Comparison of ENCODE assay signal across 14 cellular contexts in the genomic region with DNA sequence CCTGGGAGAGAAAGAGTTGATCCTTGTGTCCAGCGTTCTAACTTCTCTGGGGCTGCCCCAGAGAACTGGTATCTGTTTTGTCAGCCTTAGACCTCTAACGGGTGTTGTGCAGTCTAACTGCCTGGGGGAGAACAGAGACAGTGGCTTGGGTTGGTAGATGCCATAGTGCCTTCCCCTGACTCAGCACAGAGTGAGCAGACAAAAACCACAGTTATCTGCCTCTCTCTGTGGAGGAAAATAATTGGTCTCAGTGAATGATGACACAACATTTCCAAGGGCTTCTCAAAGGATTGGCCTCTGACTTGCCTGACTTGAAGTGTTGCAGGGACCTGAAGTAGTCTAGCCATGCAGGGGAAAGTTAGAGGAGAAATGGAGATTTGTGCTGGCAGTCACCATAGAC.
A peak's percentile ranks its signal among the peaks of the same experiment; 100 is the strongest.
DNase-seq lines count a peak whose midpoint lies in the region; ATAC-seq and TF ChIP-seq lines count a peak whose summit lies in the region.
"Had no signal": no experiment of that assay in that cellular context is flagged by ENCODE, and none has a peak within 500 bp of the region (broad histone marks: within the 10 kb centered on the region; RNA-seq: fewer than 3 reads in every experiment).

No MANE protein-coding gene starts in this region.

- H3K36me3 Mint-ChIP-seq in stimulated activated effector memory CD8-positive, alpha-beta T cell treated with anti-CD3 and anti-CD28 coated beads, Interleukin-12 subunit alpha, Interleukin-12 subunit beta, amount 100 ng/mL, for 72 hours: no peaks in the 10 kb centered on the region
- no peaks in the 10 kb centered on the region for H3K36me3 Mint-ChIP-seq in activated T-helper 17 cell treated with anti-CD3 and anti-CD28 coated beads, Interleukin-2, amount 50 U/mL, for 72 hours (ENCODE audit: low read depth)
- H3K36me3 Mint-ChIP-seq: activated naive CD4-positive, alpha-beta T cell treated with anti-CD3 and anti-CD28 coated beads, Interleukin-2, amount 10 ng/mL, durations not matched to agents 7 days and 5 days had no signal

- no peak overlapping the region for H3K27ac Mint-ChIP-seq in stimulated activated effector memory CD8-positive, alpha-beta T cell treated with anti-CD3 and anti-CD28 coated beads, Interleukin-12 subunit alpha, Interleukin-12 subunit beta, amount 100 ng/mL, for 72 hours
- no peak overlapping the region for H3K27ac Mint-ChIP-seq in activated T-helper 17 cell treated with anti-CD3 and anti-CD28 coated beads, Interleukin-2, amount 50 U/mL, for 72 hours
- H3K27ac Mint-ChIP-seq: activated naive CD4-positive, alpha-beta T cell treated with anti-CD3 and anti-CD28 coated beads, Interleukin-2, amount 10 ng/mL, durations not matched to agents 7 days and 5 days had no signal

- no peak for TF ChIP-seq CTCF in fibroblast of mammary gland (conservative IDR thresholded peaks at IDR 0.05; ENCODE audit: control insufficient read depth, insufficient read depth, low read depth, low read length)

- no peak overlapping the region for H3K4me3 ChIP-seq in fibroblast of mammary gland (ENCODE audit: control insufficient read depth, low read depth, low read length)

- no peak overlapping the region for H3K4me3 Mint-ChIP-seq in stimulated activated effector memory CD8-positive, alpha-beta T cell treated with anti-CD3 and anti-CD28 coated beads, Interleukin-12 subunit alpha, Interleukin-12 subunit beta, amount 100 ng/mL, for 72 hours
- H3K4me3 Mint-ChIP-seq in activated T-helper 17 cell treated with anti-CD3 and anti-CD28 coated beads, Interleukin-2, amount 50 U/mL, for 72 hours: no peak overlapping the region
- H3K4me3 Mint-ChIP-seq: activated naive CD4-positive, alpha-beta T cell treated with anti-CD3 and anti-CD28 coated beads, Interleukin-2, amount 10 ng/mL, durations not matched to agents 7 days and 5 days had no signal

- no peaks in the 10 kb centered on the region for H3K4me1 Mint-ChIP-seq in stimulated activated effector memory CD8-positive, alpha-beta T cell treated with anti-CD3 and anti-CD28 coated beads, Interleukin-12 subunit alpha, Interleukin-12 subunit beta, amount 100 ng/mL, for 72 hours
- H3K4me1 Mint-ChIP-seq in activated T-helper 17 cell treated with anti-CD3 and anti-CD28 coated beads, Interleukin-2, amount 50 U/mL, for 72 hours: no peaks in the 10 kb centered on the region
- H3K4me1 Mint-ChIP-seq: activated naive CD4-positive, alpha-beta T cell treated with anti-CD3 and anti-CD28 coated beads, Interleukin-2, amount 10 ng/mL, durations not matched to agents 7 days and 5 days had no signal

- DNase-seq in H4 (ENCODE audit: low spot score) (peak; percentile 31), RPMI8226 (peak; percentile 64), fibroblast of mammary gland (ENCODE audit: low read depth) (peak; percentile 77), SK-N-DZ (ENCODE audit: low spot score) (no peak), SIG-M5 (lab: John Stamatoyannopoulos, UW) (no peak)
- DNase-seq in stimulated activated effector memory CD8-positive, alpha-beta T cell treated with anti-CD3 and anti-CD28 coated beads, Interleukin-12 subunit alpha, Interleukin-12 subunit beta, amount 100 ng/mL, for 72 hours (ENCODE audit: low spot score in 2 of 2): no peak
- DNase-seq: activated naive CD4-positive, alpha-beta T cell treated with anti-CD3 and anti-CD28 coated beads, Interleukin-2, amount 10 ng/mL, durations not matched to agents 7 days and 5 days; erythroblast; KG1; NCI-H2029; SHP77 treated with DMSO at 0.1 percent for 48 hours; small intestine; WERI-Rb-1 had no signal

- ATAC-seq in stimulated activated effector memory CD8-positive, alpha-beta T cell treated with anti-CD3 and anti-CD28 coated beads, Interleukin-12 subunit alpha, Interleukin-12 subunit beta, amount 100 ng/mL, for 72 hours: peak; percentile 32
- ATAC-seq in activated T-helper 17 cell treated with anti-CD3 and anti-CD28 coated beads, Interleukin-2, amount 50 U/mL, for 72 hours (replicated peaks): no peak

- peaks cover 9% of the 10 kb centered on the region for H3K27me3 Mint-ChIP-seq in activated T-helper 17 cell treated with anti-CD3 and anti-CD28 coated beads, Interleukin-2, amount 50 U/mL, for 72 hours

- H3K9me3 Mint-ChIP-seq in stimulated activated effector memory CD8-positive, alpha-beta T cell treated with anti-CD3 and anti-CD28 coated beads, Interleukin-12 subunit alpha, Interleukin-12 subunit beta, amount 100 ng/mL, for 72 hours: peaks cover 13% of the 10 kb centered on the region
- H3K9me3 Mint-ChIP-seq in activated T-helper 17 cell treated with anti-CD3 and anti-CD28 coated beads, Interleukin-2, amount 50 U/mL, for 72 hours: peaks cover 7% of the 10 kb centered on the region

Comparison
In these comparisons a context has a peak if more than half of its experiments do, and no peak if none do; other contexts are left out.
1. DNase-seq: peak in H4 (single experiment), RPMI8226 (single experiment) and fibroblast of mammary gland (single experiment); none in stimulated activated effector memory CD8-positive, alpha-beta T cell treated with anti-CD3 and anti-CD28 coated beads, Interleukin-12 subunit alpha, Interleukin-12 subunit beta, amount 100 ng/mL, for 72 hours (0 of 2), SK-N-DZ (single experiment) and SIG-M5 (single experiment).